In genomic region chr6:26577720-26578072, GRCh38 we compare ENCODE assay signal across 12 cellular contexts. TPM values are rescaled to one million over a fixed set of nuclear protein-coding genes. Genes with fewer than 3 reads are reported as not detected.
DNase-seq lines count a peak whose midpoint lies in the region; ATAC-seq and TF ChIP-seq lines count a peak whose summit lies in the region.
"Had no signal": no experiment of that assay in that cellular context is flagged by ENCODE, and none has a peak within 500 bp of the region (broad histone marks: within the 10 kb centered on the region; RNA-seq: fewer than 3 reads in every experiment).

No MANE protein-coding gene starts in this region.

- DNase-seq in right cardiac atrium (no peak), Right ventricle myocardium inferior (ENCODE audit: missing footprints) (no peak), astrocyte of the cerebellum (ENCODE audit: low read depth) (no peak), left lung (no peak), tibial artery (no peak)
- DNase-seq in stimulated activated CD4-positive, alpha-beta T cell treated with anti-CD3 and anti-CD28 coated beads, Interleukin-15, amount 100 ng/mL, for 24 hours = no peak
- DNase-seq: DMS153 had no signal

- no peak for TF ChIP-seq CTCF in astrocyte of the cerebellum (IDR thresholded peaks at IDR 0.05; ENCODE audit: low read depth, low read length, missing control alignments)
- no peak for TF ChIP-seq CTCF in left lung (IDR thresholded peaks at IDR 0.05)
- no peak for TF ChIP-seq CTCF in tibial artery (IDR thresholded peaks at IDR 0.05)

- H3K4me1 ChIP-seq in right cardiac atrium (ENCODE audit: control insufficient read depth, insufficient read depth, low read length) = no peaks in the 10 kb centered on the region
- peaks cover 0 to 13% of the 10 kb centered on the region in 2 donors for H3K4me1 ChIP-seq in left lung
- H3K4me1 ChIP-seq in tibial artery = peaks cover 0 to 7% (median 3%) of the 10 kb centered on the region in 4 donors
- H3K4me1 ChIP-seq: ascending aorta, SJSA1 had no signal

- H3K9me3 ChIP-seq in right cardiac atrium (ENCODE audit: control insufficient read depth, low read length) (no peaks in the 10 kb centered on the region), left lung (peaks cover 0 to 8% of the 10 kb centered on the region in 2 donors), tibial artery (peaks cover 0 to 13% (median 9%) of the 10 kb centered on the region in 3 donors)

- 12% methylated on average over 17 of the region's 17 CpGs for WGBS in right cardiac atrium

- H3K4me3 ChIP-seq in right cardiac atrium (ENCODE audit: low read length) (peak overlapping the region; percentile 53), astrocyte of the cerebellum (ENCODE audit: low read depth, low read length) (peak overlapping the region; percentile 43), left lung (peak overlapping the region; percentile 9 to 34), tibial artery (peak overlapping the region; percentile 19 to 23)
- H3K4me3 ChIP-seq: SJSA1 had no signal

- H3K36me3 ChIP-seq in left lung = no peaks in the 10 kb centered on the region
- H3K36me3 ChIP-seq in tibial artery = no peaks in the 10 kb centered on the region
- H3K36me3 ChIP-seq: ascending aorta, SJSA1, tibial nerve had no signal

- H3K27me3 ChIP-seq in right cardiac atrium (ENCODE audit: control insufficient read depth, insufficient read depth) = no peaks in the 10 kb centered on the region
- peaks cover 0 to 49% of the 10 kb centered on the region in 2 donors for H3K27me3 ChIP-seq in left lung
- H3K27me3 ChIP-seq in tibial artery = no peaks in the 10 kb centered on the region
- H3K27me3 ChIP-seq: ascending aorta had no signal

- intact Hi-C loops in right cardiac atrium (cut with DNase I) = no loop called here
- intact Hi-C loops in Right ventricle myocardium inferior (cut with DNase I) = no loop called here
- intact Hi-C loops in left lung (cut with DNase I) = no loop called here
- intact Hi-C loops in tibial artery (cut with DNase I; ENCODE audit: low total_unique reads) = no loop called here

- no peak for ATAC-seq in right cardiac atrium
- ATAC-seq in Right ventricle myocardium inferior = no peak
- ATAC-seq in left lung = no peak
- ATAC-seq in HG02981 (IDR thresholded peaks at IDR 0.05; ENCODE audit: unreplicated experiment) = no peak
- ATAC-seq in GM21737 (IDR thresholded peaks at IDR 0.05; ENCODE audit: unreplicated experiment) = no peak

- H3K27ac ChIP-seq in right cardiac atrium (ENCODE audit: low read length) (no peak overlapping the region), left lung (no peak overlapping the region), tibial artery (no peak overlapping the region)
- H3K27ac ChIP-seq: ascending aorta, SJSA1 had no signal

- in situ Hi-C loops in astrocyte of the cerebellum (cut with HindIII; ENCODE audit: low sequenced_read_pairs) = no loop called here

RNA-seq across cellular contexts. Expression of gene ABT1, which starts 19.1 kb away (rescaled TPM):
- total RNA-seq in right cardiac atrium (1 to 10 TPM; 8.9 to 9.5 (median 9.3) TPM), Right ventricle myocardium inferior (7.6 TPM), left lung (10 to 100 TPM in 1 of 2 donors, 1 to 10 TPM in 1; 9.8 to 13.5 TPM)
- 9.2 TPM for polyA plus RNA-seq in right cardiac atrium

RNA-seq across cellular contexts. Expression of gene HMGN4, which starts 39.5 kb away (rescaled TPM):
- total RNA-seq in right cardiac atrium (10 to 100 TPM; 34.6 to 42.9 (median 35.9) TPM), Right ventricle myocardium inferior (29.0 TPM), left lung (10 to 100 TPM; 41.2 to 47.2 TPM)
- 20.1 TPM for polyA plus RNA-seq in right cardiac atrium
